Comparison of ENCODE assay signal across 8 cellular contexts in the genomic region with DNA sequence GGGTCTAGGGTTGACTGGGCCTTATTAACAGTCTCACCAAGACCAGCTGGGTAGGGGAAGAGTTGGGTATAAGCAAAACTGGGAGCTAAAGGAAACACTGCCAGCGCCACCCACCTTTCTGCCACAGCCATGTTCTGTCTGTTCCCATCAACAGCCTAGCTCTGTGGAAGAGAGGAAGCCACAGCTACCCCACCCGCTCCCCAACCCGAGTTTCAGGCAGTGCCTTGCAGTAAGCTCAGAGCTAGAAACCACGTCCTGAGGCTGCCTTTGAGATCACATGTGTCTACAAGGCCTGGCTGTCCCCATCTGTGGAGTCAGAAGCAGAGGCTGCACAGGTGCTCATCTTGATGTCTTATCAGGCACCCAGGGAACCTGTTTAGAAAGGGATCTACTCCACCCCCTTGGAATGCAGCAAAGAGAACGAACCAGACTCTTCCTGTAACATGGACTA. TPM values are rescaled to one million over a fixed set of nuclear protein-coding genes. Genes with fewer than 3 reads are reported as not detected.
DNase-seq lines count a peak whose midpoint lies in the region; ATAC-seq and TF ChIP-seq lines count a peak whose summit lies in the region.

No MANE protein-coding gene starts in this region.

- DNase-seq in activated gamma-delta T cell treated with Interleukin-2 at 50 U/mL for 16 hours: peak; percentile 26
- DNase-seq in activated gamma-delta T cell (lab: John Stamatoyannopoulos, UW): no peak
- peak; percentile 68 for DNase-seq in activated CD8-positive, alpha-beta T cell treated with anti-CD3 and anti-CD28 coated beads for 36 hours
- DNase-seq in islet precursor cell: peak; percentile 71
- no peak for DNase-seq in GM19238 (ENCODE audit: insufficient read length, low spot score)
- DNase-seq in NOMO-1 treated with DMSO at 0.1 percent for 48 hours (lab: John Stamatoyannopoulos, UW; ENCODE audit: unreplicated experiment): no peak

- H3K27ac ChIP-seq in temporal lobe (ENCODE audit: low read depth, low read length): peak overlapping the region; percentile 56

- TF ChIP-seq CTCF in activated CD8-positive, alpha-beta T cell treated with anti-CD3 and anti-CD28 coated beads for 36 hours (IDR thresholded peaks at IDR 0.05): no peak

- intact Hi-C loops in activated CD8-positive, alpha-beta T cell treated with anti-CD3 and anti-CD28 coated beads for 36 hours (cut with micrococcal nuclease): no loop called here

- POLR2A ChIA-PET in activated CD8-positive, alpha-beta T cell treated with anti-CD3 and anti-CD28 coated beads for 36 hours (lab: Charles Lee): interaction anchor here (0.6 to 5.0 kb wide), 2 partner anchors 9 to 60 kb away, joined by 4 to 51 read pairs; no protein-coding TSS in a partner anchor

- peaks cover 42% of the 10 kb centered on the region for H3K36me3 Mint-ChIP-seq in activated CD8-positive, alpha-beta T cell treated with anti-CD3 and anti-CD28 coated beads for 36 hours (ENCODE audit: low read depth)

- H3K4me3 Mint-ChIP-seq in activated CD8-positive, alpha-beta T cell treated with anti-CD3 and anti-CD28 coated beads for 36 hours: no peak overlapping the region

- H3K27ac Mint-ChIP-seq in activated CD8-positive, alpha-beta T cell treated with anti-CD3 and anti-CD28 coated beads for 36 hours: peak overlapping the region; percentile 76

- no peaks in the 10 kb centered on the region for H3K27me3 Mint-ChIP-seq in activated CD8-positive, alpha-beta T cell treated with anti-CD3 and anti-CD28 coated beads for 36 hours

- CTCF ChIA-PET in activated CD8-positive, alpha-beta T cell treated with anti-CD3 and anti-CD28 coated beads for 36 hours (lab: Charles Lee): no interaction called here

- peaks cover 44% of the 10 kb centered on the region for H3K4me1 Mint-ChIP-seq in activated CD8-positive, alpha-beta T cell treated with anti-CD3 and anti-CD28 coated beads for 36 hours (ENCODE audit: low read depth)

- peak; percentile 66 for ATAC-seq in activated CD8-positive, alpha-beta T cell treated with anti-CD3 and anti-CD28 coated beads for 36 hours
- ATAC-seq in HG02870 (IDR thresholded peaks at IDR 0.05; ENCODE audit: unreplicated experiment): no peak

- no peaks in the 10 kb centered on the region for H3K9me3 Mint-ChIP-seq in activated CD8-positive, alpha-beta T cell treated with anti-CD3 and anti-CD28 coated beads for 36 hours

RNA-seq across cellular contexts. Expression of a gene that starts 15.3 kb away (rescaled TPM):
- total RNA-seq in activated CD8-positive, alpha-beta T cell treated with anti-CD3 and anti-CD28 coated beads for 36 hours: 100 to 1,000 TPM; 706 to 709 TPM
- total RNA-seq in temporal lobe: 448 TPM

RNA-seq across cellular contexts. Expression of a gene that starts 57.8 kb away (rescaled TPM):
- total RNA-seq in activated CD8-positive, alpha-beta T cell treated with anti-CD3 and anti-CD28 coated beads for 36 hours: 10 to 100 TPM; 22.5 to 24.7 TPM
- 20.2 TPM for total RNA-seq in temporal lobe

Comparison
In these comparisons a context has a peak if more than half of its experiments do, and no peak if none do; other contexts are left out.
1. DNase-seq: peak in activated gamma-delta T cell treated with Interleukin-2 at 50 U/mL for 16 hours (single experiment), activated CD8-positive, alpha-beta T cell treated with anti-CD3 and anti-CD28 coated beads for 36 hours (single experiment) and islet precursor cell (single experiment); none in activated gamma-delta T cell (single experiment), GM19238 (single experiment) and NOMO-1 treated with DMSO at 0.1 percent for 48 hours (single experiment).